Comparison of ENCODE assay signal across 12 cellular contexts in genomic region chr12:69059465-69060457, GRCh38.
DNase-seq lines count a peak whose midpoint lies in the region; ATAC-seq, FAIRE-seq and TF ChIP-seq lines count a peak whose summit lies in the region.
"Had no signal": no experiment of that assay in that cellular context is flagged by ENCODE, and none has a peak within 500 bp of the region (broad histone marks: within the 10 kb centered on the region; RNA-seq: fewer than 3 reads in every experiment).

No MANE protein-coding gene starts in this region.

- peaks cover 11% of the 10 kb centered on the region for H3K4me1 Mint-ChIP-seq in stimulated activated effector memory CD8-positive, alpha-beta T cell treated with anti-CD3 and anti-CD28 coated beads, Interleukin-12 subunit alpha, Interleukin-12 subunit beta, amount 100 ng/mL, for 72 hours
- H3K4me1 Mint-ChIP-seq in type B pancreatic cell (ENCODE audit: unreplicated experiment) = peaks cover 4% of the 10 kb centered on the region
- H3K4me1 Mint-ChIP-seq: CD8-positive, alpha-beta memory T cell; naive B cell had no signal

- no peak for TF ChIP-seq CTCF in type B pancreatic cell (conservative IDR thresholded peaks at IDR 0.05)

- H3K36me3 Mint-ChIP-seq in stimulated activated effector memory CD8-positive, alpha-beta T cell treated with anti-CD3 and anti-CD28 coated beads, Interleukin-12 subunit alpha, Interleukin-12 subunit beta, amount 100 ng/mL, for 72 hours = no peaks in the 10 kb centered on the region
- no peaks in the 10 kb centered on the region for H3K36me3 Mint-ChIP-seq in type B pancreatic cell
- H3K36me3 Mint-ChIP-seq: CD8-positive, alpha-beta memory T cell; naive B cell had no signal

- no peak overlapping the region for H3K27ac Mint-ChIP-seq in stimulated activated effector memory CD8-positive, alpha-beta T cell treated with anti-CD3 and anti-CD28 coated beads, Interleukin-12 subunit alpha, Interleukin-12 subunit beta, amount 100 ng/mL, for 72 hours
- H3K27ac Mint-ChIP-seq in type B pancreatic cell = no peak overlapping the region
- H3K27ac Mint-ChIP-seq: CD8-positive, alpha-beta memory T cell; naive B cell had no signal

- peak; percentile 61 for DNase-seq in activated CD8-positive, alpha-beta memory T cell treated with anti-CD3 and anti-CD28 coated beads for 24 hours
- no peak for DNase-seq in activated CD8-positive, alpha-beta memory T cell treated with anti-CD3 and anti-CD28 coated beads, Interleukin-2, amount 50 U/mL, for 4 hours
- peak; percentile 90 for DNase-seq in RCC 7860 (ENCODE audit: low spot score)
- DNase-seq in dermis blood vessel endothelial cell = peak; percentile 62
- DNase-seq in stimulated activated effector memory CD8-positive, alpha-beta T cell treated with anti-CD3 and anti-CD28 coated beads, Interleukin-12 subunit alpha, Interleukin-12 subunit beta, amount 100 ng/mL, for 72 hours (ENCODE audit: low spot score in 2 of 2) = no peak
- no peak for DNase-seq in type B pancreatic cell (ENCODE audit: extremely low spot score, unreplicated experiment)
- DNase-seq in NCI-H1436 treated with DMSO at 0.1 percent for 48 hours (lab: John Stamatoyannopoulos, UW) = no peak
- DNase-seq: CD8-positive, alpha-beta memory T cell; gastrocnemius medialis; naive B cell; NCI-H2171 treated with DMSO at 0.1 percent for 48 hours had no signal

- no peaks in the 10 kb centered on the region for H3K27me3 Mint-ChIP-seq in type B pancreatic cell

- peak; percentile 88 for FAIRE-seq in RCC 7860 (lab: Jason Lieb, UNC)

- ATAC-seq in stimulated activated effector memory CD8-positive, alpha-beta T cell treated with anti-CD3 and anti-CD28 coated beads, Interleukin-12 subunit alpha, Interleukin-12 subunit beta, amount 100 ng/mL, for 72 hours = peak; percentile 96
- ATAC-seq in HG03175 (IDR thresholded peaks at IDR 0.05; ENCODE audit: unreplicated experiment) = no peak
- ATAC-seq: gastrocnemius medialis had no signal

- H3K4me3 Mint-ChIP-seq in stimulated activated effector memory CD8-positive, alpha-beta T cell treated with anti-CD3 and anti-CD28 coated beads, Interleukin-12 subunit alpha, Interleukin-12 subunit beta, amount 100 ng/mL, for 72 hours = no peak overlapping the region
- H3K4me3 Mint-ChIP-seq in type B pancreatic cell = no peak overlapping the region
- H3K4me3 Mint-ChIP-seq: CD8-positive, alpha-beta memory T cell; naive B cell had no signal

- no peaks in the 10 kb centered on the region for H3K9me3 Mint-ChIP-seq in stimulated activated effector memory CD8-positive, alpha-beta T cell treated with anti-CD3 and anti-CD28 coated beads, Interleukin-12 subunit alpha, Interleukin-12 subunit beta, amount 100 ng/mL, for 72 hours
- no peaks in the 10 kb centered on the region for H3K9me3 Mint-ChIP-seq in type B pancreatic cell
- H3K9me3 Mint-ChIP-seq: CD8-positive, alpha-beta memory T cell; naive B cell had no signal

Comparison
In these comparisons a context has a peak if more than half of its experiments do, and no peak if none do; other contexts are left out.
1. DNase-seq: peak in activated CD8-positive, alpha-beta memory T cell treated with anti-CD3 and anti-CD28 coated beads for 24 hours (single experiment), RCC 7860 (single experiment) and dermis blood vessel endothelial cell (single experiment); none in activated CD8-positive, alpha-beta memory T cell treated with anti-CD3 and anti-CD28 coated beads, Interleukin-2, amount 50 U/mL, for 4 hours (single experiment), stimulated activated effector memory CD8-positive, alpha-beta T cell treated with anti-CD3 and anti-CD28 coated beads, Interleukin-12 subunit alpha, Interleukin-12 subunit beta, amount 100 ng/mL, for 72 hours (0 of 2), type B pancreatic cell (single experiment) and NCI-H1436 treated with DMSO at 0.1 percent for 48 hours (single experiment).